In genomic region chr10:94850766-94851165, GRCh38 we compare ENCODE assay signal across 9 cellular contexts.
"Had no signal": no experiment of that assay in that cellular context is flagged by ENCODE, and none has a peak within 500 bp of the region (broad histone marks: within the 10 kb centered on the region; RNA-seq: fewer than 3 reads in every experiment).

No MANE protein-coding gene starts in this region.

- H3K4me1 Mint-ChIP-seq: GM23338, H9 had no signal

- H3K36me3 ChIP-seq: HAP-1 had no signal

- H2AFZ ChIP-seq: GM23248, GM23338 had no signal

- H3K27ac ChIP-seq: GM23248 had no signal

- ATAC-seq: GM23338, HCT116 had no signal

- H3K27ac Mint-ChIP-seq: GM23338, H9, HFFc6 had no signal

- H3K9me3 ChIP-seq: HAP-1 had no signal

- H3K4me3 Mint-ChIP-seq: GM23338, H9, HFFc6 had no signal

- H3K4me3 ChIP-seq: GM23248, GM23338, HAP-1 had no signal

- H3K4me1 ChIP-seq: HAP-1 had no signal

- H3K4me2 ChIP-seq: GM23338 had no signal

- DNase-seq: GM23248, GOT3, H7, H9, HCEC 1CT, HFFc6 had no signal

- H3K9ac ChIP-seq: GM23248 had no signal

- H3K9me3 Mint-ChIP-seq: GM23338 had no signal
